ENCODE assay signal across 9 cellular contexts in the genomic region with DNA sequence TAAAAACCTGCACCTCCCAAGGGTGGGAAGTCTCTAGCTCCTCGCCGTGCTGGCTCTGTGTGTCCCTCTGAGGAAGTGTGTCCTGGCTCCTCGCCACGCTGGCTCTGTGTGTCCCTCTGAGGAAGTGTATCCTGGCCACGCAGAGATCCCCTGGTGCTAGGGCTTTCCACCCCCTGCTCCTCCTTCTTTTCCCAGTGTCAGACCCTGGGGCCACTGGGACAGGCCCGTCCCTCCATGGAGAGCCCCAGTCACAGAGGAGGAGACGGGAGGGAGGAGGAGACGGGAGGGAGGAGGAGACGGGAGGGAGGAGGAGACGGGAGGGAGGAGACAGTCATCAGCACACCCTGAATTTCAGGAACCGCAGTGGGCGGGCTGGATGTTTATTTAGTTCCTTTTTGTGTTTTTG. TPM values are rescaled to one million over a fixed set of nuclear protein-coding genes. Genes with fewer than 3 reads are reported as not detected.
DNase-seq lines count a peak whose midpoint lies in the region; ATAC-seq and TF ChIP-seq lines count a peak whose summit lies in the region.
"Had no signal": no experiment of that assay in that cellular context is flagged by ENCODE, and none has a peak within 500 bp of the region (broad histone marks: within the 10 kb centered on the region; RNA-seq: fewer than 3 reads in every experiment).

No MANE protein-coding gene starts in this region.

- H3K9me2 ChIP-seq in Karpas-422 (replicated peaks; ENCODE audit: insufficient read depth, low read length) = no peaks in the 10 kb centered on the region

- no peaks in the 10 kb centered on the region for H3K36me3 ChIP-seq in Karpas-422 (ENCODE audit: insufficient read depth, low read length)

- peaks cover 37% of the 10 kb centered on the region for H3K4me1 Mint-ChIP-seq in chondrocyte (ENCODE audit: low read depth)
- peaks cover 60% of the 10 kb centered on the region for H3K4me1 Mint-ChIP-seq in type B pancreatic cell (ENCODE audit: unreplicated experiment)

- H3K27me3 ChIP-seq in Karpas-422 (ENCODE audit: low read length) = no peaks in the 10 kb centered on the region

- no peaks in the 10 kb centered on the region for H3K79me2 ChIP-seq in Karpas-422 (ENCODE audit: low read length)

- DNase-seq in AG08395 (ENCODE audit: low spot score) = peak; percentile 73
- DNase-seq in Karpas-422 = no peak
- no peak for DNase-seq in chondrocyte (ENCODE audit: low spot score)
- DNase-seq in medulla oblongata (ENCODE audit: extremely low spot score) = peak; percentile 89
- DNase-seq in type B pancreatic cell (ENCODE audit: extremely low spot score, unreplicated experiment) = no peak
- no peak for DNase-seq in putamen (ENCODE audit: low spot score)
- DNase-seq in stimulated activated CD4-positive, alpha-beta T cell treated with anti-CD3 and anti-CD28 coated beads, Interleukin-4, amount 100 ng/mL, for 24 hours = no peak

- no peaks in the 10 kb centered on the region for H3K9me3 ChIP-seq in Karpas-422 (ENCODE audit: low read length)

- no peak overlapping the region for H3K27ac ChIP-seq in Karpas-422 (ENCODE audit: low read length)

- peak overlapping the region; percentile 56; the same call in 1 of the 2 replicates for H2AFZ ChIP-seq in Karpas-422 (ENCODE audit: low read length)

- H3K4me3 Mint-ChIP-seq in chondrocyte (ENCODE audit: unreplicated experiment) (peak overlapping the region; percentile 59), type B pancreatic cell (peak overlapping the region; percentile 81)
- H3K4me3 Mint-ChIP-seq: central memory CD8-positive, alpha-beta T cell had no signal

- H3K27ac Mint-ChIP-seq in chondrocyte (ENCODE audit: unreplicated experiment) (peak overlapping the region; percentile 94), type B pancreatic cell (peak overlapping the region; percentile 94)

- TF ChIP-seq CTCF in chondrocyte (IDR thresholded peaks at IDR 0.05) = no peak
- TF ChIP-seq CTCF in type B pancreatic cell (conservative IDR thresholded peaks at IDR 0.05) = no peak

- peak overlapping the region; percentile 57; the same call in 1 of the 2 replicates for H3K4me3 ChIP-seq in Karpas-422 (ENCODE audit: low read length)

- H3K4me2 ChIP-seq in Karpas-422 (ENCODE audit: low read depth, low read length, poor library complexity, severe bottlenecking) = peak overlapping the region; percentile 60

- H3K9ac ChIP-seq in Karpas-422 (ENCODE audit: low read length) = 0 out of 2 replicates have a peak overlapping the region, but pooled peaks have one; percentile 9

- H3K9me3 Mint-ChIP-seq in chondrocyte (ENCODE audit: low read depth) = no peaks in the 10 kb centered on the region
- H3K9me3 Mint-ChIP-seq in type B pancreatic cell = no peaks in the 10 kb centered on the region
- H3K9me3 Mint-ChIP-seq: central memory CD8-positive, alpha-beta T cell had no signal

- no peaks in the 10 kb centered on the region for H3K27me3 Mint-ChIP-seq in chondrocyte (ENCODE audit: low read depth)
- peaks cover 3% of the 10 kb centered on the region for H3K27me3 Mint-ChIP-seq in type B pancreatic cell

- no peaks in the 10 kb centered on the region for H4K20me1 ChIP-seq in Karpas-422 (ENCODE audit: insufficient read depth, low read depth, low read length)

- ATAC-seq in GM19463 (IDR thresholded peaks at IDR 0.05; ENCODE audit: unreplicated experiment) = peak; percentile 27

- H3K36me3 Mint-ChIP-seq in chondrocyte (ENCODE audit: low read depth) (no peaks in the 10 kb centered on the region), type B pancreatic cell (peaks cover 4% of the 10 kb centered on the region)

- peaks cover 22% of the 10 kb centered on the region for H3K4me1 ChIP-seq in Karpas-422 (ENCODE audit: low read length)

RNA-seq across cellular contexts. Expression of a gene that starts 53.8 kb away (rescaled TPM):
- not detected in 2 replicates for total RNA-seq in Karpas-422 (2014; rRNA removed; shearing (Covaris generic); ENCODE audit: low replicate concordance)
- total RNA-seq in chondrocyte (0.28 to 0.36 TPM (median 0.35 TPM) in 3 replicates), type B pancreatic cell (ENCODE audit: low replicate concordance) (1.2 and 2.4 TPM in 2 replicates)

Comparison
In these comparisons a context has a peak if more than half of its experiments do, and no peak if none do; other contexts are left out.
1. DNase-seq: peak in AG08395 (single experiment) and medulla oblongata (single experiment); none in Karpas-422 (single experiment), chondrocyte (single experiment), type B pancreatic cell (single experiment), putamen (single experiment) and stimulated activated CD4-positive, alpha-beta T cell treated with anti-CD3 and anti-CD28 coated beads, Interleukin-4, amount 100 ng/mL, for 24 hours (single experiment).